Comparison of ENCODE assay signal across 16 cellular contexts in the genomic region with DNA sequence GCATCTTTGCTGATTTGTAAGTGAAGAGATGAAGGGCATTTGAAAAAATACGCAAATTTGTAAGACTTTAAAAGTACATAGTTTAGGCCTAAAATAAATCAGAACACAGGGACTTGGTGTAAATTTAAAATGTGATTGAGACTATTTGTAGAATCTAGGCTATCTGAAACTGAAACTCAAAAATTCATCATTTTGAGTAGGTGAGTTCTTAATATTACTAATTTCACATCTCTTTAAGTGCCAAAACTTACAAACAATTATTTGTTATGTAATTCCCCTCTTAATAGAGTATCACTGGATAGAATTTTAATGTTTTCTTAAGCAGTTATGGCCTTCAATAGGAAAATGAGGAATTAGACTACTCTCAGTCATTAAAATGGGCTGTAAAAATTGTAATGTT. TPM values are rescaled to one million over a fixed set of nuclear protein-coding genes. Genes with fewer than 3 reads are reported as not detected.
DNase-seq lines count a peak whose midpoint lies in the region; ATAC-seq and TF ChIP-seq lines count a peak whose summit lies in the region.
"Had no signal": no experiment of that assay in that cellular context is flagged by ENCODE, and none has a peak within 500 bp of the region (broad histone marks: within the 10 kb centered on the region; RNA-seq: fewer than 3 reads in every experiment).

No MANE protein-coding gene starts in this region.

- peaks cover 45% of the 10 kb centered on the region for H3K4me1 ChIP-seq in OCI-LY3 (ENCODE audit: low read length)
- H3K4me1 ChIP-seq: left lung had no signal

- H3K27me3 ChIP-seq in OCI-LY3 (ENCODE audit: low read depth, low read length), result no peaks in the 10 kb centered on the region
- H3K27me3 ChIP-seq: left lung had no signal

- H4K20me1 ChIP-seq in OCI-LY3 (ENCODE audit: insufficient read depth, low read length), result peaks cover 3% of the 10 kb centered on the region; the same call in 1 of the 2 replicates

- DNase-seq in left colon (no peak), AML-193 (lab: John Stamatoyannopoulos, UW) (no peak)
- DNase-seq: activated CD4-positive, alpha-beta T cell treated with anti-CD3 and anti-CD28 coated beads, Interleukin-2, amount 50 U/mL, for 4 hours; activated T-cell treated with anti-CD3 and anti-CD28 coated beads, Interleukin-2, amount 50 U/mL, for 72 hours; left lung; NCI-H187; NCI-H510A treated with DMSO at 0.1 percent for 48 hours; posterior cingulate gyrus had no signal

- intact Hi-C loops in left colon (cut with DNase I, micrococcal nuclease), result no loop called here

- H3K9me3 ChIP-seq in OCI-LY3 (ENCODE audit: insufficient read depth, low read length), result no peaks in the 10 kb centered on the region
- H3K9me3 ChIP-seq: left lung had no signal

- H3K4me3 ChIP-seq in OCI-LY3 (ENCODE audit: low read length), result peak overlapping the region; percentile 39; the same call in 1 of the 2 replicates
- H3K4me3 ChIP-seq: left lung had no signal

- TF ChIP-seq CTCF in OCI-LY3 (IDR thresholded peaks at IDR 0.05; ENCODE audit: low read depth, low read length), result no peak

- peak overlapping the region; percentile 70 for H3K4me2 ChIP-seq in OCI-LY3 (ENCODE audit: low read length)

- H2AFZ ChIP-seq in OCI-LY3 (ENCODE audit: low read depth, low read length), result no peak overlapping the region

- ATAC-seq in GM18867 (IDR thresholded peaks at IDR 0.05; ENCODE audit: unreplicated experiment), result peak; percentile 62
- peak; percentile 56 for ATAC-seq in GM21528 (IDR thresholded peaks at IDR 0.05; ENCODE audit: low FRiP score, unreplicated experiment)
- ATAC-seq in HG03060 (IDR thresholded peaks at IDR 0.05; ENCODE audit: low read depth, unreplicated experiment), result peak; percentile 51
- ATAC-seq in left colon, result no peak
- no peak for ATAC-seq in SK-N-SH treated with all-trans-retinoic acid at 6 μM for 48 hours
- no peak for ATAC-seq in HG03097 (IDR thresholded peaks at IDR 0.05; ENCODE audit: low FRiP score, unreplicated experiment)
- ATAC-seq: activated T-cell treated with anti-CD3 and anti-CD28 coated beads, Interleukin-2, amount 50 U/mL, for 72 hours; left lung; Panc1 had no signal

- H3K36me3 ChIP-seq in OCI-LY3 (replicated peaks; ENCODE audit: low read depth, low read length), result peaks cover 50% of the 10 kb centered on the region

- H3K79me2 ChIP-seq in OCI-LY3 (ENCODE audit: low read length), result no peaks in the 10 kb centered on the region

- H3K27ac ChIP-seq in OCI-LY3 (ENCODE audit: low read length), result peak overlapping the region; percentile 61
- H3K27ac ChIP-seq: left lung had no signal

- no peak overlapping the region for H3K9ac ChIP-seq in OCI-LY3 (ENCODE audit: low read length)

TF ChIP-seq in SK-N-SH treated with all-trans-retinoic acid at 6 μM for 48 hours, 23 proteins besides CTCF, POLR2A, EP300 and RAD21 (continues in another document):
- no peak for TF ChIP-seq ZFP30 (CRISPR knock-in tag; IDR thresholded peaks at IDR 0.05)
- TF ChIP-seq, protein P1, sequence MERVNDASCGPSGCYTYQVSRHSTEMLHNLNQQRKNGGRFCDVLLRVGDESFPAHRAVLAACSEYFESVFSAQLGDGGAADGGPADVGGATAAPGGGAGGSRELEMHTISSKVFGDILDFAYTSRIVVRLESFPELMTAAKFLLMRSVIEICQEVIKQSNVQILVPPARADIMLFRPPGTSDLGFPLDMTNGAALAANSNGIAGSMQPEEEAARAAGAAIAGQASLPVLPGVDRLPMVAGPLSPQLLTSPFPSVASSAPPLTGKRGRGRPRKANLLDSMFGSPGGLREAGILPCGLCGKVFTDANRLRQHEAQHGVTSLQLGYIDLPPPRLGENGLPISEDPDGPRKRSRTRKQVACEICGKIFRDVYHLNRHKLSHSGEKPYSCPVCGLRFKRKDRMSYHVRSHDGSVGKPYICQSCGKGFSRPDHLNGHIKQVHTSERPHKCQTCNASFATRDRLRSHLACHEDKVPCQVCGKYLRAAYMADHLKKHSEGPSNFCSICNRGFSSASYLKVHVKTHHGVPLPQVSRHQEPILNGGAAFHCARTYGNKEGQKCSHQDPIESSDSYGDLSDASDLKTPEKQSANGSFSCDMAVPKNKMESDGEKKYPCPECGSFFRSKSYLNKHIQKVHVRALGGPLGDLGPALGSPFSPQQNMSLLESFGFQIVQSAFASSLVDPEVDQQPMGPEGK (CRISPR knock-in tag; IDR thresholded peaks at IDR 0.05; ENCODE audit: borderline replicate concordance), result no peak
- TF ChIP-seq BACH2 (CRISPR knock-in tag; IDR thresholded peaks at IDR 0.05; ENCODE audit: borderline replicate concordance), result no peak
- no peak for TF ChIP-seq RARB (CRISPR knock-in tag; IDR thresholded peaks at IDR 0.05)
- TF ChIP-seq, protein P2, sequence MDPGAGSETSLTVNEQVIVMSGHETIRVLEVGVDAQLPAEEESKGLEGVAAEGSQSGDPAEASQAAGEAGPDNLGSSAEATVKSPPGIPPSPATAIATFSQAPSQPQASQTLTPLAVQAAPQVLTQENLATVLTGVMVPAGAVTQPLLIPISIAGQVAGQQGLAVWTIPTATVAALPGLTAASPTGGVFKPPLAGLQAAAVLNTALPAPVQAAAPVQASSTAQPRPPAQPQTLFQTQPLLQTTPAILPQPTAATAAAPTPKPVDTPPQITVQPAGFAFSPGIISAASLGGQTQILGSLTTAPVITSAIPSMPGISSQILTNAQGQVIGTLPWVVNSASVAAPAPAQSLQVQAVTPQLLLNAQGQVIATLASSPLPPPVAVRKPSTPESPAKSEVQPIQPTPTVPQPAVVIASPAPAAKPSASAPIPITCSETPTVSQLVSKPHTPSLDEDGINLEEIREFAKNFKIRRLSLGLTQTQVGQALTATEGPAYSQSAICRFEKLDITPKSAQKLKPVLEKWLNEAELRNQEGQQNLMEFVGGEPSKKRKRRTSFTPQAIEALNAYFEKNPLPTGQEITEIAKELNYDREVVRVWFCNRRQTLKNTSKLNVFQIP (CRISPR knock-in tag; IDR thresholded peaks at IDR 0.05; ENCODE audit: borderline replicate concordance, low read depth), result no peak
- TF ChIP-seq, protein P3, sequence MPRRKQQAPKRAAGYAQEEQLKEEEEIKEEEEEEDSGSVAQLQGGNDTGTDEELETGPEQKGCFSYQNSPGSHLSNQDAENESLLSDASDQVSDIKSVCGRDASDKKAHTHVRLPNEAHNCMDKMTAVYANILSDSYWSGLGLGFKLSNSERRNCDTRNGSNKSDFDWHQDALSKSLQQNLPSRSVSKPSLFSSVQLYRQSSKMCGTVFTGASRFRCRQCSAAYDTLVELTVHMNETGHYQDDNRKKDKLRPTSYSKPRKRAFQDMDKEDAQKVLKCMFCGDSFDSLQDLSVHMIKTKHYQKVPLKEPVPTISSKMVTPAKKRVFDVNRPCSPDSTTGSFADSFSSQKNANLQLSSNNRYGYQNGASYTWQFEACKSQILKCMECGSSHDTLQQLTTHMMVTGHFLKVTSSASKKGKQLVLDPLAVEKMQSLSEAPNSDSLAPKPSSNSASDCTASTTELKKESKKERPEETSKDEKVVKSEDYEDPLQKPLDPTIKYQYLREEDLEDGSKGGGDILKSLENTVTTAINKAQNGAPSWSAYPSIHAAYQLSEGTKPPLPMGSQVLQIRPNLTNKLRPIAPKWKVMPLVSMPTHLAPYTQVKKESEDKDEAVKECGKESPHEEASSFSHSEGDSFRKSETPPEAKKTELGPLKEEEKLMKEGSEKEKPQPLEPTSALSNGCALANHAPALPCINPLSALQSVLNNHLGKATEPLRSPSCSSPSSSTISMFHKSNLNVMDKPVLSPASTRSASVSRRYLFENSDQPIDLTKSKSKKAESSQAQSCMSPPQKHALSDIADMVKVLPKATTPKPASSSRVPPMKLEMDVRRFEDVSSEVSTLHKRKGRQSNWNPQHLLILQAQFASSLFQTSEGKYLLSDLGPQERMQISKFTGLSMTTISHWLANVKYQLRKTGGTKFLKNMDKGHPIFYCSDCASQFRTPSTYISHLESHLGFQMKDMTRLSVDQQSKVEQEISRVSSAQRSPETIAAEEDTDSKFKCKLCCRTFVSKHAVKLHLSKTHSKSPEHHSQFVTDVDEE (CRISPR knock-in tag; IDR thresholded peaks at IDR 0.05), result no peak
- no peak for TF ChIP-seq ZNF70 (CRISPR knock-in tag; IDR thresholded peaks at IDR 0.05)
- TF ChIP-seq PPARA (CRISPR knock-in tag; IDR thresholded peaks at IDR 0.05; ENCODE audit: borderline replicate concordance), result no peak
- TF ChIP-seq ISL1 (CRISPR knock-in tag; IDR thresholded peaks at IDR 0.05), result no peak
- TF ChIP-seq ESRRG (CRISPR knock-in tag; IDR thresholded peaks at IDR 0.05), result no peak
- no peak for TF ChIP-seq ARNTL (CRISPR knock-in tag; IDR thresholded peaks at IDR 0.05; ENCODE audit: borderline replicate concordance, low read depth)
- TF ChIP-seq ZNF8 (CRISPR knock-in tag; IDR thresholded peaks at IDR 0.05), result no peak
- TF ChIP-seq, protein P4, sequence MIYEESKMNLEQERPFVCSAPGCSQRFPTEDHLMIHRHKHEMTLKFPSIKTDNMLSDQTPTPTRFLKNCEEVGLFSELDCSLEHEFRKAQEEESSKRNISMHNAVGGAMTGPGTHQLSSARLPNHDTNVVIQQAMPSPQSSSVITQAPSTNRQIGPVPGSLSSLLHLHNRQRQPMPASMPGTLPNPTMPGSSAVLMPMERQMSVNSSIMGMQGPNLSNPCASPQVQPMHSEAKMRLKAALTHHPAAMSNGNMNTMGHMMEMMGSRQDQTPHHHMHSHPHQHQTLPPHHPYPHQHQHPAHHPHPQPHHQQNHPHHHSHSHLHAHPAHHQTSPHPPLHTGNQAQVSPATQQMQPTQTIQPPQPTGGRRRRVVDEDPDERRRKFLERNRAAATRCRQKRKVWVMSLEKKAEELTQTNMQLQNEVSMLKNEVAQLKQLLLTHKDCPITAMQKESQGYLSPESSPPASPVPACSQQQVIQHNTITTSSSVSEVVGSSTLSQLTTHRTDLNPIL (CRISPR knock-in tag; IDR thresholded peaks at IDR 0.05; ENCODE audit: low read depth), result no peak
- TF ChIP-seq, protein P5, sequence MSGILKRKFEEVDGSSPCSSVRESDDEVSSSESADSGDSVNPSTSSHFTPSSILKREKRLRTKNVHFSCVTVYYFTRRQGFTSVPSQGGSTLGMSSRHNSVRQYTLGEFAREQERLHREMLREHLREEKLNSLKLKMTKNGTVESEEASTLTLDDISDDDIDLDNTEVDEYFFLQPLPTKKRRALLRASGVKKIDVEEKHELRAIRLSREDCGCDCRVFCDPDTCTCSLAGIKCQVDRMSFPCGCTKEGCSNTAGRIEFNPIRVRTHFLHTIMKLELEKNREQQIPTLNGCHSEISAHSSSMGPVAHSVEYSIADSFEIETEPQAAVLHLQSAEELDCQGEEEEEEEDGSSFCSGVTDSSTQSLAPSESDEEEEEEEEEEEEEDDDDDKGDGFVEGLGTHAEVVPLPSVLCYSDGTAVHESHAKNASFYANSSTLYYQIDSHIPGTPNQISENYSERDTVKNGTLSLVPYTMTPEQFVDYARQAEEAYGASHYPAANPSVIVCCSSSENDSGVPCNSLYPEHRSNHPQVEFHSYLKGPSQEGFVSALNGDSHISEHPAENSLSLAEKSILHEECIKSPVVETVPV (CRISPR knock-in tag; IDR thresholded peaks at IDR 0.05), result no peak
- no peak for TF ChIP-seq OSR1 (CRISPR knock-in tag; IDR thresholded peaks at IDR 0.05)
- TF ChIP-seq ZC3H10 (CRISPR knock-in tag; IDR thresholded peaks at IDR 0.05), result no peak
- TF ChIP-seq TCF4 (CRISPR knock-in tag; IDR thresholded peaks at IDR 0.05; ENCODE audit: borderline replicate concordance), result no peak

RNA-seq across cellular contexts. Expression of a gene that starts 14.0 kb away (rescaled TPM):
- total RNA-seq in left colon, result under 1 TPM; 0.11 to 0.12 TPM
- total RNA-seq: HT-29 had no signal

RNA-seq across cellular contexts. Expression of a gene that starts 20.0 kb away (rescaled TPM):
- total RNA-seq in left colon, result 10 to 100 TPM; 21.7 to 30.8 TPM

RNA-seq across cellular contexts. Expression of a gene that starts 48.8 kb away (rescaled TPM):
- 10 to 100 TPM; 39.8 to 50.7 TPM for total RNA-seq in left colon

Comparison
In these comparisons a context has a peak if more than half of its experiments do, and no peak if none do; other contexts are left out.
1. ATAC-seq: peak in GM18867 (single experiment), GM21528 (single experiment) and HG03060 (single experiment); none in left colon (single experiment), SK-N-SH treated with all-trans-retinoic acid at 6 μM for 48 hours (single experiment) and HG03097 (single experiment).